In genomic region chr12:113467514-113468364, GRCh38 we compare ENCODE assay signal across 9 cellular contexts. TPM values are rescaled to one million over a fixed set of nuclear protein-coding genes. Genes with fewer than 3 reads are reported as not detected.
DNase-seq lines count a peak whose midpoint lies in the region; ATAC-seq and TF ChIP-seq lines count a peak whose summit lies in the region.
"Had no signal": no experiment of that assay in that cellular context is flagged by ENCODE, and none has a peak within 500 bp of the region (broad histone marks: within the 10 kb centered on the region; RNA-seq: fewer than 3 reads in every experiment).

No MANE protein-coding gene starts in this region.

- no peak overlapping the region for H3K4ac ChIP-seq in IMR-90 (ENCODE audit: low read depth, low read length)
- H3K4ac ChIP-seq in neuronal stem cell (ENCODE audit: low read length): no peak overlapping the region

- H4K8ac ChIP-seq in IMR-90 (ENCODE audit: low read depth in 2 of 2, low read length in 2 of 2) (no peak overlapping the region), neuronal stem cell (ENCODE audit: low read depth, low read length) (no peak overlapping the region)

- TF ChIP-seq RAD21 in IMR-90 (IDR thresholded peaks at IDR 0.05; ENCODE audit: low read length): no peak

- H2BK12ac ChIP-seq in neuronal stem cell (ENCODE audit: low read length): peak overlapping the region; percentile 84

- intact Hi-C loops in Calu3 (cut with micrococcal nuclease; ENCODE audit: unreplicated experiment) (loop anchor here (1.0 to 10.0 kb wide), 2 partner anchors 41 to 257 kb away; no protein-coding TSS in a partner anchor), IMR-90 (cut with micrococcal nuclease) (no loop called here), aorta (cut with DNase I) (no loop called here)

- H3K27ac ChIP-seq in IMR-90 (ENCODE audit: insufficient read depth, low read length) (no peak overlapping the region), epithelial cell of prostate (peak overlapping the region; percentile 41), neuronal stem cell (replicated peaks; ENCODE audit: low read length) (no peak overlapping the region), aorta (ENCODE audit: low read depth in 1 of 2, low read length in 2 of 2) (no peak overlapping the region)

- peak overlapping the region; percentile 53 for H3K4me3 Mint-ChIP-seq in Calu3 (ENCODE audit: low read depth, unreplicated experiment)

- no peak for ATAC-seq in IMR-90 (ENCODE audit: low read depth)
- ATAC-seq in aorta (ENCODE audit: low FRiP score): no peak
- ATAC-seq in GM21381 (IDR thresholded peaks at IDR 0.05; ENCODE audit: unreplicated experiment): no peak

- H3K4me2 ChIP-seq in IMR-90 (ENCODE audit: low read depth, low read length) (peak overlapping the region; percentile 74), neuronal stem cell (ENCODE audit: insufficient read depth, low read length, poor library complexity, severe bottlenecking) (peak overlapping the region; percentile 58)

- H2AK9ac ChIP-seq in IMR-90 (replicated peaks; ENCODE audit: low read depth, low read length, poor library complexity): no peak overlapping the region

- H3K36me3 ChIP-seq in IMR-90 (ENCODE audit: control insufficient read depth, insufficient read depth, low read length) (no peaks in the 10 kb centered on the region), neuronal stem cell (replicated peaks in 1 of 2; ENCODE audit: control insufficient read depth in 2 of 2, insufficient read depth in 2 of 2, low read length in 2 of 2) (peaks cover 0 to 8% of the 10 kb centered on the region in 2 donors), aorta (ENCODE audit: control insufficient read depth in 1 of 2, insufficient read depth in 2 of 2, low read length in 1 of 2) (no peaks in the 10 kb centered on the region)

- no peak overlapping the region for H3K23ac ChIP-seq in IMR-90 (ENCODE audit: low read depth, low read length)
- H3K23ac ChIP-seq in neuronal stem cell (ENCODE audit: low read depth, low read length, poor library complexity): peak overlapping the region; percentile 0

- in situ Hi-C loops in IMR-90 (cut with MboI; ENCODE audit: low sequenced_read_pairs): no loop called here

- peaks cover 3% of the 10 kb centered on the region for H3K9me3 Mint-ChIP-seq in Calu3 (ENCODE audit: low read depth, unreplicated experiment)

- no peak overlapping the region for H3K27ac Mint-ChIP-seq in Calu3 (ENCODE audit: unreplicated experiment)

- dilution Hi-C loops in IMR-90 (cut with HindIII; ENCODE audit: low sequenced_read_pairs, unreplicated experiment): no loop called here

- WGBS in IMR-90 (ENCODE audit: extremely low coverage in 2 of 2, insufficient read length in 1 of 2), 2 experiments: 2% methylated on average over 39 of the region's 78 CpGs; no CpG with 5 or more reads in 1 of the 2 experiments
- no CpG with 5 or more reads among the region's 78 CpGs for WGBS in neuronal stem cell (ENCODE audit: extremely low coverage in 2 of 2, insufficient read length in 2 of 2, insufficient replicate concordance in 1 of 2), 2 donors
- WGBS in aorta, 2 donors: 1% methylated on average over 72 to 78 of the region's 78 CpGs

- DNase-seq in Calu3: no peak
- no peak for DNase-seq in IMR-90
- DNase-seq in epithelial cell of prostate (ENCODE audit: low read depth, low spot score): no peak
- no peak for DNase-seq in neuronal stem cell (ENCODE audit: low spot score)
- DNase-seq in aorta: no peak
- no peak for DNase-seq in middle frontal gyrus (ENCODE audit: extremely low spot score, low spot score)
- no peak for DNase-seq in NCI-H2107 treated with DMSO at 0.1 percent for 48 hours (lab: John Stamatoyannopoulos, UW; ENCODE audit: unreplicated experiment)

- H3K9me3 ChIP-seq in IMR-90 (ENCODE audit: control insufficient read depth, insufficient read depth, low read length): no peaks in the 10 kb centered on the region
- H3K9me3 ChIP-seq in neuronal stem cell (replicated peaks in 1 of 2; ENCODE audit: control insufficient read depth in 2 of 2, insufficient read depth in 1 of 2, low read depth in 1 of 2, low read length in 2 of 2): peaks cover 0 to 5% of the 10 kb centered on the region in 2 donors
- no peaks in the 10 kb centered on the region for H3K9me3 ChIP-seq in aorta (ENCODE audit: control insufficient read depth, low read length)

- no peak overlapping the region for H2AK5ac ChIP-seq in IMR-90 (ENCODE audit: low read depth, low read length)
- peak overlapping the region; percentile 36 for H2AK5ac ChIP-seq in neuronal stem cell (ENCODE audit: low read depth, low read length)

- POLR2A ChIA-PET in IMR-90 (lab: Charles Lee; ENCODE audit: unreplicated experiment): interaction anchor here (0.6 kb wide), 1 partner anchor 31 kb away, joined by 4 read pairs; no protein-coding TSS in a partner anchor

- no peaks in the 10 kb centered on the region for H3K9me1 ChIP-seq in IMR-90 (ENCODE audit: insufficient read depth, low read length)

- no peaks in the 10 kb centered on the region for H4K20me1 ChIP-seq in IMR-90 (ENCODE audit: insufficient read depth, low read length)

- BruUV-seq in Calu3 (replicated peaks; lab: Mats Ljungman, UMichigan) (no TSS peak), IMR-90 (replicated peaks; lab: Mats Ljungman, UMichigan) (no TSS peak)

- peak overlapping the region; percentile 20; the same call in 1 of the 2 replicates for H3K4me3 ChIP-seq in IMR-90 (ENCODE audit: insufficient read depth, low read depth, low read length)
- peak overlapping the region; percentile 24 to 35 for H3K4me3 ChIP-seq in neuronal stem cell (ENCODE audit: low read length in 2 of 2)
- H3K4me3 ChIP-seq in aorta (ENCODE audit: low read length in 2 of 2): peak overlapping the region in 1 of 2 donors; percentile 39

- no peak overlapping the region for H4K5ac ChIP-seq in IMR-90 (ENCODE audit: low read depth, low read length)

- TF ChIP-seq POLR2A in IMR-90 (IDR thresholded peaks at IDR 0.05; ENCODE audit: low read depth, low read length): no peak

- CTCF ChIA-PET in Calu3 (lab: Charles Lee) (no interaction called here), IMR-90 (lab: Yijun Ruan, JAX) (no interaction called here)

- H3K27me3 ChIP-seq in IMR-90 (ENCODE audit: control insufficient read depth, insufficient read depth, low read length) (peaks cover 98% of the 10 kb centered on the region), neuronal stem cell (ENCODE audit: control insufficient read depth in 3 of 3, insufficient read depth in 3 of 3, low read depth in 1 of 3, low read length in 3 of 3) (peaks cover 8 to 100% (median 59%) of the 10 kb centered on the region in 3 experiments), aorta (ENCODE audit: control insufficient read depth in 1 of 2, insufficient read depth in 2 of 2, low read length in 1 of 2) (peaks cover 0 to 1% of the 10 kb centered on the region in 2 donors)

- TF ChIP-seq CTCF in Calu3 (IDR thresholded peaks at IDR 0.05; ENCODE audit: unreplicated experiment) (no peak), IMR-90 (conservative IDR thresholded peaks at IDR 0.05; ENCODE audit: low read depth, low read length) (no peak)

- no peak overlapping the region for H3K14ac ChIP-seq in IMR-90 (replicated peaks; ENCODE audit: low read depth, low read length)
- H3K14ac ChIP-seq in neuronal stem cell (ENCODE audit: low read length): no peak overlapping the region

- H3K18ac ChIP-seq in IMR-90 (ENCODE audit: low read depth, low read length): no peak overlapping the region
- peak overlapping the region; percentile 95 for H3K18ac ChIP-seq in neuronal stem cell (ENCODE audit: low read length)

- H3K79me1 ChIP-seq in IMR-90 (ENCODE audit: low read depth in 1 of 2, low read length in 2 of 2) (no peaks in the 10 kb centered on the region), neuronal stem cell (ENCODE audit: low read depth, low read length) (peaks cover 13% of the 10 kb centered on the region)

- H2AFZ ChIP-seq in IMR-90 (replicated peaks; ENCODE audit: low read length, poor library complexity) (peak overlapping the region; percentile 78), neuronal stem cell (ENCODE audit: low read length) (peak overlapping the region; percentile 84)

- no peak overlapping the region for H2BK20ac ChIP-seq in IMR-90 (ENCODE audit: low read depth, low read length)

- H4K91ac ChIP-seq in IMR-90 (ENCODE audit: insufficient read depth, low read depth, low read length): no peak overlapping the region
- H4K91ac ChIP-seq in neuronal stem cell (ENCODE audit: low read depth, low read length, poor library complexity): no peak overlapping the region

- no peak overlapping the region for H2BK15ac ChIP-seq in IMR-90 (ENCODE audit: low read depth, low read length)
- H2BK15ac ChIP-seq in neuronal stem cell (ENCODE audit: low read length): peak overlapping the region; percentile 95

- H2BK120ac ChIP-seq in IMR-90 (ENCODE audit: low read depth, low read length) (no peak overlapping the region), neuronal stem cell (ENCODE audit: low read depth, low read length) (peak overlapping the region; percentile 38)

- H3K9ac ChIP-seq in IMR-90 (ENCODE audit: low read depth, low read length): no peak overlapping the region
- peak overlapping the region; percentile 71 for H3K9ac ChIP-seq in neuronal stem cell (ENCODE audit: low read depth, low read length, poor library complexity)

- no peaks in the 10 kb centered on the region; the same call in 1 of the 2 replicates for H3K4me1 ChIP-seq in IMR-90 (ENCODE audit: control insufficient read depth, insufficient read depth, low read length)
- peaks cover 20 to 51% of the 10 kb centered on the region in 2 donors for H3K4me1 ChIP-seq in neuronal stem cell (ENCODE audit: control insufficient read depth in 2 of 2, insufficient read depth in 1 of 2, low read depth in 1 of 2, low read length in 2 of 2)
- H3K4me1 ChIP-seq in aorta (ENCODE audit: control insufficient read depth in 1 of 2, insufficient read depth in 2 of 2, low read length in 2 of 2): no peaks in the 10 kb centered on the region

- no peaks in the 10 kb centered on the region for H3K36me3 Mint-ChIP-seq in Calu3 (ENCODE audit: insufficient read depth, unreplicated experiment)

- H3K27me3 Mint-ChIP-seq in Calu3 (ENCODE audit: unreplicated experiment): peaks cover 96% of the 10 kb centered on the region

- H3K56ac ChIP-seq in IMR-90 (ENCODE audit: extremely low read depth, insufficient read depth, low read length): no peak overlapping the region

- peaks cover 23% of the 10 kb centered on the region for H3K4me1 Mint-ChIP-seq in Calu3 (ENCODE audit: low read depth, unreplicated experiment)

- H2BK5ac ChIP-seq in IMR-90 (ENCODE audit: low read depth, low read length, poor library complexity, severe bottlenecking) (no peak overlapping the region), neuronal stem cell (ENCODE audit: low read length) (peak overlapping the region; percentile 68)

RNA-seq across cellular contexts. Expression of gene LHX5, which starts 3.9 kb away (rescaled TPM):
- not detected in 2 replicates for total RNA-seq in Calu3 (2022)
- total RNA-seq in IMR-90 (2012; rRNA removed): not detected in 2 replicates
- not detected in 2 replicates for polyA plus RNA-seq in IMR-90 (2012; rRNA removed)
- polyA plus RNA-seq in IMR-90 (2012; cell fraction: cytosol; rRNA removed): not detected in 2 replicates
- not detected in 2 replicates for polyA plus RNA-seq in IMR-90 (2012; cell fraction: nucleus; rRNA removed; ENCODE audit: low replicate concordance)
- polyA plus RNA-seq in neuronal stem cell (2013, experiment 1 of 2): 8.4 TPM
- polyA plus RNA-seq in neuronal stem cell (2013, experiment 2 of 2): 8.3 TPM
- not detected for total RNA-seq in aorta
- not detected for polyA plus RNA-seq in aorta
- total RNA-seq: lower leg skin had no signal

RNA-seq across cellular contexts. Expression of gene SDSL, which starts 45.6 kb away (rescaled TPM):
- total RNA-seq in Calu3 (2022) (19.9 and 25.5 TPM in 2 replicates), IMR-90 (2012; rRNA removed) (5.6 and 6.3 TPM in 2 replicates), aorta (1 to 10 TPM; 3.8 to 4.5 TPM)
- polyA plus RNA-seq in IMR-90 (2012; rRNA removed) (10.9 and 13.4 TPM in 2 replicates), aorta (10 to 100 TPM in 1 of 2 donors, 1 to 10 TPM in 1; 9.1 to 13.4 TPM)
- 13.3 and 17.0 TPM in 2 replicates for polyA plus RNA-seq in IMR-90 (2012; cell fraction: cytosol; rRNA removed)
- 6.4 and 14.7 TPM in 2 replicates for polyA plus RNA-seq in IMR-90 (2012; cell fraction: nucleus; rRNA removed; ENCODE audit: low replicate concordance)
- 1.0 TPM for polyA plus RNA-seq in neuronal stem cell (2013, experiment 1 of 2)
- polyA plus RNA-seq in neuronal stem cell (2013, experiment 2 of 2): 0.90 TPM
